ENCODE assay signal across 17 cellular contexts in genomic region chr3:134252766-134253165, GRCh38. TPM values are rescaled to one million over a fixed set of nuclear protein-coding genes. Genes with fewer than 3 reads are reported as not detected.
A peak's percentile ranks its signal among the peaks of the same experiment; 100 is the strongest.
DNase-seq lines count a peak whose midpoint lies in the region; ATAC-seq, FAIRE-seq and TF ChIP-seq lines count a peak whose summit lies in the region.
"Had no signal": no experiment of that assay in that cellular context is flagged by ENCODE, and none has a peak within 500 bp of the region (broad histone marks: within the 10 kb centered on the region; RNA-seq: fewer than 3 reads in every experiment).

No MANE protein-coding gene starts in this region.

- TF ChIP-seq CTCF in cardiac muscle cell (IDR thresholded peaks at IDR 0.05; ENCODE audit: low read depth, low read length) (no peak), K562 (IDR thresholded peaks at IDR 0.05 in 2 of 3, conservative IDR thresholded peaks at IDR 0.05 in 1 of 3; ENCODE audit: insufficient read depth in 2 of 3, low read depth in 1 of 3, low read length in 3 of 3) (no peak), mesothelial cell of epicardium (IDR thresholded peaks at IDR 0.05; ENCODE audit: unreplicated experiment) (no peak), upper lobe of right lung (IDR thresholded peaks at IDR 0.05) (no peak)

- no peaks in the 10 kb centered on the region for H3K36me3 Mint-ChIP-seq in mesothelial cell of epicardium
- H3K36me3 Mint-ChIP-seq: activated naive CD8-positive, alpha-beta T cell treated with anti-CD3 and anti-CD28 coated beads, Interleukin-2, amount 10 ng/mL, durations not matched to agents 7 days and 5 days had no signal

- intact Hi-C loops in Right ventricle myocardium superior (cut with DNase I) = loop anchor here (5.0 kb wide), 1 partner anchor 40 kb away; no protein-coding TSS in a partner anchor
- intact Hi-C loops in K562 (cut with micrococcal nuclease) = no loop called here
- intact Hi-C loops in upper lobe of right lung (cut with DNase I) = no loop called here

- WGBS in K562 (ENCODE audit: insufficient coverage, low coverage, missing lambda C conversion rate) = 66% methylated on average over 4 of the region's 7 CpGs

- no peak for FAIRE-seq in K562 (lab: Jason Lieb, UNC)
- FAIRE-seq: GM12891, TTC549 had no signal

- no peaks in the 10 kb centered on the region for H3K27me3 Mint-ChIP-seq in mesothelial cell of epicardium (ENCODE audit: low read depth)

- TF ChIP-seq POLR2A in K562 (conservative IDR thresholded peaks at IDR 0.05) = no peak

- H3K79me2 ChIP-seq in K562 (ENCODE audit: control insufficient read depth, insufficient read depth, low read length) = peaks cover 26% of the 10 kb centered on the region

- no peak overlapping the region for H3K4me3 Mint-ChIP-seq in mesothelial cell of epicardium
- H3K4me3 Mint-ChIP-seq: HFFc6 had no signal

- H3K9ac ChIP-seq in K562 (ENCODE audit: insufficient read depth in 1 of 2, low read depth in 2 of 2, low read length in 2 of 2) = no peak overlapping the region

- H3K9me3 ChIP-seq in cardiac muscle cell (ENCODE audit: low read depth) (no peaks in the 10 kb centered on the region), K562 (replicated peaks; ENCODE audit: control insufficient read depth, insufficient read depth, low read depth, low read length) (no peaks in the 10 kb centered on the region), upper lobe of right lung (no peaks in the 10 kb centered on the region)
- H3K9me3 ChIP-seq: transverse colon had no signal

- no peaks in the 10 kb centered on the region for H3K9me3 Mint-ChIP-seq in mesothelial cell of epicardium
- H3K9me3 Mint-ChIP-seq: activated naive CD8-positive, alpha-beta T cell treated with anti-CD3 and anti-CD28 coated beads, Interleukin-2, amount 10 ng/mL, durations not matched to agents 7 days and 5 days; HFFc6 had no signal

- no peaks in the 10 kb centered on the region for H3K27me3 ChIP-seq in cardiac muscle cell
- H3K27me3 ChIP-seq in K562 (ENCODE audit: control insufficient read depth in 2 of 2, insufficient read depth in 2 of 2, low read length in 2 of 2) = no peaks in the 10 kb centered on the region
- no peaks in the 10 kb centered on the region for H3K27me3 ChIP-seq in upper lobe of right lung
- H3K27me3 ChIP-seq: transverse colon had no signal

- H3K4me1 ChIP-seq in cardiac muscle cell (ENCODE audit: low read depth) (peaks cover 33% of the 10 kb centered on the region), K562 (replicated peaks in 1 of 2; ENCODE audit: control insufficient read depth in 2 of 2, insufficient read depth in 2 of 2, low read length in 2 of 2) (peaks cover 0 to 13% of the 10 kb centered on the region in 2 experiments; a peak in 2 of 5 replicates), upper lobe of right lung (peaks cover 10% of the 10 kb centered on the region)

- no peaks in the 10 kb centered on the region for H4K20me1 ChIP-seq in K562 (replicated peaks; ENCODE audit: control insufficient read depth, insufficient read depth, low read length)

- TF ChIP-seq RAD21 in K562 (CRISPR knock-in tag; conservative IDR thresholded peaks at IDR 0.05 in 1 of 2, IDR thresholded peaks at IDR 0.05 in 1 of 2) = no peak

- H3K4me3 ChIP-seq in cardiac muscle cell (no peak overlapping the region), K562 (no peak overlapping the region), upper lobe of right lung (no peak overlapping the region)
- H3K4me3 ChIP-seq: transverse colon had no signal

- ATAC-seq in Right ventricle myocardium superior (ENCODE audit: poor library complexity) (no peak), K562 (no peak), upper lobe of right lung (no peak), GM19035 (IDR thresholded peaks at IDR 0.05; ENCODE audit: unreplicated experiment) (no peak)

- in situ Hi-C loops in K562 (cut with MboI) = no loop called here

- no peaks in the 10 kb centered on the region for H3K36me3 ChIP-seq in cardiac muscle cell
- no peaks in the 10 kb centered on the region for H3K36me3 ChIP-seq in K562 (ENCODE audit: control insufficient read depth, insufficient read depth, low read length)
- H3K36me3 ChIP-seq in upper lobe of right lung = no peaks in the 10 kb centered on the region
- H3K36me3 ChIP-seq: transverse colon had no signal

- no TSS peak for BruUV-seq in K562 (replicated peaks; lab: Mats Ljungman, UMichigan)

- no peak overlapping the region for H3K4me2 ChIP-seq in K562 (ENCODE audit: insufficient read depth, low read length)

- H3K9me1 ChIP-seq in K562 (ENCODE audit: control insufficient read depth, insufficient read depth, low read length) = no peaks in the 10 kb centered on the region

- peak overlapping the region; percentile 78 for H3K27ac Mint-ChIP-seq in mesothelial cell of epicardium
- H3K27ac Mint-ChIP-seq: activated naive CD8-positive, alpha-beta T cell treated with anti-CD3 and anti-CD28 coated beads, Interleukin-2, amount 10 ng/mL, durations not matched to agents 7 days and 5 days; HFFc6 had no signal

- TF ChIP-seq EP300 in K562 (IDR thresholded peaks at IDR 0.05; ENCODE audit: low read length) = no peak

- POLR2A ChIA-PET in K562 (lab: Yijun Ruan, JAX) = no interaction called here

- peaks cover 33% of the 10 kb centered on the region for H3K4me1 Mint-ChIP-seq in mesothelial cell of epicardium

- H3K27ac ChIP-seq in cardiac muscle cell = peak overlapping the region; percentile 97
- H3K27ac ChIP-seq in K562 (ENCODE audit: extremely low read depth, low read depth, low read length) = no peak overlapping the region
- peak overlapping the region; percentile 43 for H3K27ac ChIP-seq in upper lobe of right lung

- CTCF ChIA-PET in K562 (lab: Yijun Ruan, JAX; ENCODE audit: low intra/inter-chr PET ratio) = no interaction called here

- peak overlapping the region; percentile 4; the same call in 1 of the 2 replicates for H2AFZ ChIP-seq in K562 (ENCODE audit: low read depth, low read length)

- no peak for DNase-seq in cardiac muscle cell (ENCODE audit: low read depth in 1 of 2, low spot score in 1 of 2)
- DNase-seq in Right ventricle myocardium superior = no peak
- DNase-seq in K562 (ENCODE audit: extremely low read depth in 1 of 4, low spot score in 3 of 4) = no peak
- no peak for DNase-seq in mesothelial cell of epicardium (ENCODE audit: low spot score in 2 of 2, unreplicated experiment in 2 of 2)
- DNase-seq in upper lobe of right lung = no peak
- no peak for DNase-seq in Kasumi-1 (lab: John Stamatoyannopoulos, UW)
- DNase-seq in stimulated activated CD4-positive, alpha-beta T cell treated with anti-CD3 and anti-CD28 coated beads, Interleukin-12 subunit alpha, Interleukin-12 subunit beta, amount 100 ng/mL, for 4 hours = no peak
- DNase-seq: activated CD4-positive, alpha-beta T cell treated with anti-CD3 and anti-CD28 coated beads, Interleukin-2, amount 50 U/mL, for 4 hours; activated naive CD8-positive, alpha-beta T cell treated with anti-CD3 and anti-CD28 coated beads, Interleukin-2, amount 10 ng/mL, durations not matched to agents 7 days and 5 days; activated T-cell treated with anti-CD3 and anti-CD28 coated beads, Interleukin-2, amount 50 U/mL, for 1 hour; caudate nucleus; effector CD4-positive, alpha-beta T cell; HFFc6; transverse colon had no signal

TF ChIP-seq in K562, 482 proteins besides CTCF, POLR2A, EP300 and RAD21 (continues in another document):
- TF ChIP-seq SMAD1 (IDR thresholded peaks at IDR 0.05; ENCODE audit: low read depth, low read length, partially characterized antibody) (no peak), ZNF655 (CRISPR knock-in tag; IDR thresholded peaks at IDR 0.05) (no peak), C11orf30 (IDR thresholded peaks at IDR 0.05; ENCODE audit: low read depth) (no peak), TAL1 (IDR thresholded peaks at IDR 0.05) (no peak)
- TF ChIP-seq, protein P1, sequence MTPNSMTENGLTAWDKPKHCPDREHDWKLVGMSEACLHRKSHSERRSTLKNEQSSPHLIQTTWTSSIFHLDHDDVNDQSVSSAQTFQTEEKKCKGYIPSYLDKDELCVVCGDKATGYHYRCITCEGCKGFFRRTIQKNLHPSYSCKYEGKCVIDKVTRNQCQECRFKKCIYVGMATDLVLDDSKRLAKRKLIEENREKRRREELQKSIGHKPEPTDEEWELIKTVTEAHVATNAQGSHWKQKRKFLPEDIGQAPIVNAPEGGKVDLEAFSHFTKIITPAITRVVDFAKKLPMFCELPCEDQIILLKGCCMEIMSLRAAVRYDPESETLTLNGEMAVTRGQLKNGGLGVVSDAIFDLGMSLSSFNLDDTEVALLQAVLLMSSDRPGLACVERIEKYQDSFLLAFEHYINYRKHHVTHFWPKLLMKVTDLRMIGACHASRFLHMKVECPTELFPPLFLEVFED (CRISPR knock-in tag; conservative IDR thresholded peaks at IDR 0.05) = no peak

RNA-seq across cellular contexts. Expression of gene RYK, which starts 2.1 kb away (rescaled TPM):
- total RNA-seq in cardiac muscle cell = 65.9 and 73.3 TPM in 2 replicates
- polyA plus RNA-seq in cardiac muscle cell = 61.8 and 75.5 TPM in 2 replicates
- 34.2 TPM for total RNA-seq in Right ventricle myocardium superior
- total RNA-seq in K562 (2011; cell fraction: chromatin; rRNA removed; ENCODE audit: low replicate concordance) = 31.7 and 76.0 TPM in 2 replicates
- 10.7 and 16.3 TPM in 2 replicates for total RNA-seq in K562 (2011; cell fraction: nucleolus; rRNA removed)
- total RNA-seq in K562 (2011; cell fraction: nucleoplasm; rRNA removed) = 39.4 and 55.0 TPM in 2 replicates
- 16.1 and 20.1 TPM in 2 replicates for total RNA-seq in K562 (2014; rRNA removed)
- 22.3 and 24.5 TPM in 2 replicates for total RNA-seq in K562 (2014; rRNA removed; fragmentation: Illumina TruSeq; extraction: Trizol)
- 23.8 and 29.5 TPM in 2 replicates for total RNA-seq in K562 (2015; rRNA removed; fragmentation: Illumina TruSeq; extraction: Trizol)
- 13.2 and 13.8 TPM in 2 replicates for total RNA-seq in K562 (2021)
- 22.1 and 23.8 TPM in 2 replicates for polyA plus RNA-seq in K562 (2011; rRNA removed)
- 7.5 and 12.4 TPM in 2 replicates for polyA plus RNA-seq in K562 (2011; cell fraction: cytosol; rRNA removed)
- polyA plus RNA-seq in K562 (2011; cell fraction: nucleus; rRNA removed) = 37.1 and 37.4 TPM in 2 replicates
- 9.5 and 12.1 TPM in 2 replicates for polyA plus RNA-seq in K562 (2012)
- polyA plus RNA-seq in K562 (2014; fragmentation: Illumina TruSeq; extraction: Trizol) = 19.7 and 25.1 TPM in 2 replicates
- 1 to 10 TPM; 4.2 to 4.9 TPM for polyA plus RNA-seq in K562 (2014; fragmentation: Nextera tagmentation; extraction: Ambion mirVana)
- 15.3 and 16.6 TPM in 2 replicates for polyA plus RNA-seq in K562 (2014; rRNA removed)
- polyA minus RNA-seq in K562 (2011; rRNA and poly(A)+ RNA removed) = 26.9 and 36.9 TPM in 2 replicates
- polyA minus RNA-seq in K562 (2011; cell fraction: cytosol; rRNA and poly(A)+ RNA removed) = 6.3 and 7.3 TPM in 2 replicates
- 24.6 and 36.5 TPM in 2 replicates for polyA minus RNA-seq in K562 (2011; cell fraction: nucleus; rRNA and poly(A)+ RNA removed)
- 93.1 to 103 TPM (median 100 TPM) in 3 replicates for total RNA-seq in mesothelial cell of epicardium
- total RNA-seq in upper lobe of right lung = 56.6 TPM
